2 cellular contexts compared by ENCODE assay signal in genomic region chr6:35209622-35210289, GRCh38.
TF ChIP-seq lines count a peak whose summit lies in the region.

No MANE protein-coding gene starts in this region.

TF ChIP-seq in GM23338, 12 proteins besides CTCF, POLR2A, EP300 and RAD21:
- TF ChIP-seq ETS1 (IDR thresholded peaks at IDR 0.05), result no peak
- no peak for TF ChIP-seq ZNF331 (CRISPR knock-in tag; IDR thresholded peaks at IDR 0.05; ENCODE audit: low read depth)
- TF ChIP-seq ZNF114 (CRISPR knock-in tag; IDR thresholded peaks at IDR 0.05), result no peak
- TF ChIP-seq JUNB (IDR thresholded peaks at IDR 0.05; ENCODE audit: unreplicated experiment), result no peak
- TF ChIP-seq EZH2 (IDR thresholded peaks at IDR 0.05; ENCODE audit: low read depth, unreplicated experiment), result no peak

TF ChIP-seq in K562, 482 proteins besides CTCF, POLR2A, EP300 and RAD21:
- TF ChIP-seq BCOR (IDR thresholded peaks at IDR 0.05) (peak; percentile 71), ADNP (tag; IDR thresholded peaks at IDR 0.05) (peak; percentile 72; the same call in 1 of the 2 replicates), RBM25 (IDR thresholded peaks at IDR 0.05; ENCODE audit: low read depth, low read length, severe bottlenecking) (peak; percentile 89), ZNF75A (CRISPR knock-in tag; IDR thresholded peaks at IDR 0.05) (no peak)
